10 cellular contexts compared by ENCODE assay signal in the genomic region with DNA sequence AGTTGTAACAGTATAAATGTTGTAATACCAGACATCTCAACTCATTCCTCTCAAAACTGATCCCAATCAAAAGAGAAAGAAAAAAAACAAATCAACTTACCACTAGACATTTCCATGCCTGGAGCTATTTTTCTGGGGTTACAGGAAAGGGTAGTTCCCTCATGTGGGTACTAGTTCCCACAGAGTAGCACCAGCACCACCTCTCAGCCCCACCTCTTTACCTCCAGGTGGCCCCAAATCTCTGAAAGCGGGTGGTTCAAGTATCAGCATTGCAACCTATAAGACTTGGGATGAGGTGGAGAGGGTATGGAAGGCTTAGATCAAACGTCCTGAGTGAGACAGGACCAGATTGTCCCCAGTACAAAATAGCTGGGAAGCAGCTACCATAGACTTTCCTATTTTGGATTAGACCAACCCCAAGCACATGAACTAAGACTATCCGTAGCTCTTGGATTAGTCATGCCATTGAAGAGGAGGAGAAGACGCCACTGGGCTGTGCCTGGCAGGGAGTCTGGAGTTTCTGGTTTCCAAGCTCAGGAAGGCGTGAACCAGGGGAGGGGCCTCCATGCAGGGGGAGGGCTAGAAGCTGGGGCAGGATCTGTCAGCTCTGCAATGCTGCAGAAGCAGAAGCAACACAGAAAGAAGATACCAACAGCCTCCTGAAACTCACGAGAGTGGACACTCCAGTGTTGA. TPM values are rescaled to one million over a fixed set of nuclear protein-coding genes. Genes with fewer than 3 reads are reported as not detected.
DNase-seq lines count a peak whose midpoint lies in the region; ATAC-seq, FAIRE-seq and TF ChIP-seq lines count a peak whose summit lies in the region.
"Had no signal": no experiment of that assay in that cellular context is flagged by ENCODE, and none has a peak within 500 bp of the region (broad histone marks: within the 10 kb centered on the region; RNA-seq: fewer than 3 reads in every experiment).

A gene with protein sequence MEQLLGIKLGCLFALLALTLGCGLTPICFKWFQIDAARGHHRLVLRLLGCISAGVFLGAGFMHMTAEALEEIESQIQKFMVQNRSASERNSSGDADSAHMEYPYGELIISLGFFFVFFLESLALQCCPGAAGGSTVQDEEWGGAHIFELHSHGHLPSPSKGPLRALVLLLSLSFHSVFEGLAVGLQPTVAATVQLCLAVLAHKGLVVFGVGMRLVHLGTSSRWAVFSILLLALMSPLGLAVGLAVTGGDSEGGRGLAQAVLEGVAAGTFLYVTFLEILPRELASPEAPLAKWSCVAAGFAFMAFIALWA (plus strand): TSS at position 620 of the 693 bp plus-strand sequence. CDS start 154 bp downstream, outside the sequence.

- no peaks in the 10 kb centered on the region for H3K79me2 ChIP-seq in DND-41 (ENCODE audit: insufficient read depth, low read length)
- peaks cover 1% of the 10 kb centered on the region for H3K79me2 ChIP-seq in trophoblast cell (ENCODE audit: control insufficient read depth, insufficient read depth, low read length, poor library complexity)

- H3K36me3 ChIP-seq in DND-41 (ENCODE audit: insufficient read depth, low read length), result peaks cover 36% of the 10 kb centered on the region
- peaks cover 8 to 23% of the 10 kb centered on the region in 2 experiments for H3K36me3 ChIP-seq in trophoblast cell (ENCODE audit: control insufficient read depth in 1 of 2, insufficient read depth in 2 of 2, low read length in 2 of 2)
- peaks cover 24 to 37% of the 10 kb centered on the region in 2 donors for H3K36me3 ChIP-seq in kidney (ENCODE audit: control insufficient read depth in 1 of 2, insufficient read depth in 2 of 2, low read length in 2 of 2)
- H3K36me3 ChIP-seq: uterus had no signal

- H3K4me2 ChIP-seq in DND-41 (ENCODE audit: insufficient read depth, low read length) (no peak within 1 kb of the TSS), trophoblast cell (ENCODE audit: low read length) (peak within 1 kb of the TSS; percentile 49)

- no peak within 1 kb of the TSS for H3K23ac ChIP-seq in trophoblast cell (ENCODE audit: low read length)

- peak within 1 kb of the TSS; percentile 83 for H2BK12ac ChIP-seq in trophoblast cell (ENCODE audit: low read length)

- H3K4me1 ChIP-seq in DND-41 (ENCODE audit: insufficient read depth, low read length) (no peaks in the 10 kb centered on the region), trophoblast cell (ENCODE audit: control insufficient read depth in 1 of 2, insufficient read depth in 2 of 2, low read length in 2 of 2) (peaks cover 10 to 22% of the 10 kb centered on the region in 2 experiments), kidney (ENCODE audit: control insufficient read depth in 1 of 2, insufficient read depth in 1 of 2, low read depth in 1 of 2, low read length in 2 of 2) (no peaks in the 10 kb centered on the region)
- H3K4me1 ChIP-seq: uterus had no signal

- H3K4ac ChIP-seq in trophoblast cell (ENCODE audit: low read depth, low read length), result peak within 1 kb of the TSS; percentile 24

- no CpG with 5 or more reads among the region's 6 CpGs for WGBS in trophoblast cell (ENCODE audit: extremely low coverage, insufficient coverage, insufficient read length)

- H3K79me1 ChIP-seq in trophoblast cell (ENCODE audit: low read length), result peaks cover 2% of the 10 kb centered on the region

- H3K4me3 ChIP-seq in DND-41 (ENCODE audit: low read depth in 1 of 2, low read length in 2 of 2) (no peak within 1 kb of the TSS), trophoblast cell (ENCODE audit: low read depth, low read length) (no peak within 1 kb of the TSS), kidney (ENCODE audit: low read length in 2 of 2) (no peak within 1 kb of the TSS)
- H3K4me3 ChIP-seq: uterus had no signal

- H3K27me3 ChIP-seq in DND-41 (ENCODE audit: insufficient read depth, low read length, poor library complexity), result no peaks in the 10 kb centered on the region
- no peaks in the 10 kb centered on the region for H3K27me3 ChIP-seq in trophoblast cell (ENCODE audit: insufficient read depth, low read length)
- H3K27me3 ChIP-seq: uterus had no signal

- H2BK5ac ChIP-seq in trophoblast cell (ENCODE audit: low read depth, low read length, poor library complexity), result peak within 1 kb of the TSS; percentile 74

- H3K27ac ChIP-seq in DND-41 (ENCODE audit: low read length) (no peak within 1 kb of the TSS), trophoblast cell (ENCODE audit: low read depth, low read length) (peak within 1 kb of the TSS; percentile 84), kidney (ENCODE audit: low read depth in 2 of 2, low read length in 2 of 2) (no peak within 1 kb of the TSS)
- H3K27ac ChIP-seq: uterus had no signal

- no peak within 1 kb of the TSS for H3K9ac ChIP-seq in DND-41 (ENCODE audit: low read depth, low read length)
- no peak within 1 kb of the TSS for H3K9ac ChIP-seq in trophoblast cell (ENCODE audit: low read length)
- no peak within 1 kb of the TSS for H3K9ac ChIP-seq in kidney (ENCODE audit: low read length in 2 of 2)

- peaks cover 4% of the 10 kb centered on the region; the same call in 1 of the 2 replicates for H4K20me1 ChIP-seq in DND-41 (ENCODE audit: insufficient read depth, low read length)

- H2BK120ac ChIP-seq in trophoblast cell (ENCODE audit: insufficient read depth, low read length, poor library complexity), result peak within 1 kb of the TSS; percentile 75

- peak within 1 kb of the TSS; percentile 84 for H4K91ac ChIP-seq in trophoblast cell (ENCODE audit: low read depth, low read length)

- no peaks in the 10 kb centered on the region for H3K9me3 ChIP-seq in DND-41 (ENCODE audit: insufficient read depth, low read length, severe bottlenecking)
- peaks cover 1% of the 10 kb centered on the region for H3K9me3 ChIP-seq in trophoblast cell (ENCODE audit: insufficient read depth, low read depth, low read length)
- no peaks in the 10 kb centered on the region for H3K9me3 ChIP-seq in kidney (ENCODE audit: control insufficient read depth in 1 of 2, low read length in 2 of 2)
- H3K9me3 ChIP-seq: uterus had no signal

- H2AK5ac ChIP-seq in trophoblast cell (ENCODE audit: low read length), result no peak within 1 kb of the TSS

- no peak within 1 kb of the TSS for H4K12ac ChIP-seq in trophoblast cell (ENCODE audit: low read depth, low read length)

- peak within 1 kb of the TSS; percentile 48 for H3K14ac ChIP-seq in trophoblast cell (ENCODE audit: low read length)

- peak within 1 kb of the TSS; percentile 51 for H4K8ac ChIP-seq in trophoblast cell (ENCODE audit: low read depth, low read length)

- DNase-seq in DND-41 (no peak), RCC 7860 (ENCODE audit: low spot score) (peak; percentile 19), foreskin melanocyte (peak; percentile 46), trophoblast cell (peak; percentile 60 to 86), kidney (no peak), COR-L47 (lab: John Stamatoyannopoulos, UW) (no peak)
- DNase-seq in stimulated activated CD4-positive, alpha-beta T cell treated with anti-CD3 and anti-CD28 coated beads, Interleukin-4, amount 100 ng/mL, for 24 hours, result no peak
- DNase-seq: activated naive CD4-positive, alpha-beta T cell; uterus had no signal

- no peak within 1 kb of the TSS for H2AFZ ChIP-seq in DND-41 (ENCODE audit: low read depth, low read length)
- peak within 1 kb of the TSS; percentile 52 for H2AFZ ChIP-seq in trophoblast cell (ENCODE audit: insufficient read depth, low read length, poor library complexity)

- TF ChIP-seq CTCF in DND-41 (IDR thresholded peaks at IDR 0.05; ENCODE audit: borderline replicate concordance, extremely low read depth, low read length, poor library complexity, severe bottlenecking), result no peak
- no peak for TF ChIP-seq CTCF in kidney (IDR thresholded peaks at IDR 0.05; ENCODE audit: borderline replicate concordance, extremely low read depth, insufficient read depth)

- ATAC-seq in DND-41 (ENCODE audit: insufficient read depth, low read depth) (peak; percentile 50; the same call in 1 of the 3 replicates), GM19452 (IDR thresholded peaks at IDR 0.05; ENCODE audit: unreplicated experiment) (no peak)

- intact Hi-C loops in kidney (cut with DNase I), result no loop called here

- H3K18ac ChIP-seq in trophoblast cell (ENCODE audit: low read length), result peak within 1 kb of the TSS; percentile 69

- FAIRE-seq in RCC 7860 (lab: Jason Lieb, UNC), result no peak
- FAIRE-seq in kidney (lab: Jason Lieb, UNC), result no peak

RNA-seq across cellular contexts. Expression of the gene that starts here (rescaled TPM):
- 0.77 and 0.78 TPM in 2 replicates for polyA plus RNA-seq in trophoblast cell (2013)
- total RNA-seq in kidney, result not detected
- polyA plus RNA-seq in kidney (ENCODE audit: insufficient read depth, low read depth, low replicate concordance), result not detected

Comparison
In these comparisons a context has a peak if more than half of its experiments do, and no peak if none do; other contexts are left out.
1. DNase-seq: peak in RCC 7860 (single experiment), foreskin melanocyte (single experiment) and trophoblast cell (2 of 2); none in DND-41 (single experiment), kidney (single experiment), COR-L47 (single experiment) and stimulated activated CD4-positive, alpha-beta T cell treated with anti-CD3 and anti-CD28 coated beads, Interleukin-4, amount 100 ng/mL, for 24 hours (single experiment).